In genomic region chr13:114235697-114236096, GRCh38 we compare ENCODE assay signal across 1 cellular context.
TF ChIP-seq lines count a peak whose summit lies in the region.

No MANE protein-coding gene starts in this region.

TF ChIP-seq in H1, 55 proteins besides CTCF, POLR2A, EP300 and RAD21:
- TF ChIP-seq KDM5A (IDR thresholded peaks at IDR 0.05; ENCODE audit: low read length) (no peak), KDM4A (IDR thresholded peaks at IDR 0.05; ENCODE audit: low read depth, low read length, severe bottlenecking) (no peak), SP1 (IDR thresholded peaks at IDR 0.05; ENCODE audit: low read depth, low read length) (no peak), ASH2L (IDR thresholded peaks at IDR 0.05; ENCODE audit: low read length) (no peak), ATF3 (IDR thresholded peaks at IDR 0.05; ENCODE audit: insufficient read depth, low read depth, low read length) (no peak), ZNF274 (IDR thresholded peaks at IDR 0.05; ENCODE audit: borderline replicate concordance, extremely low read depth, low read length) (no peak), BCL11A (IDR thresholded peaks at IDR 0.05; ENCODE audit: low read depth in 2 of 2, low read length in 2 of 2) (no peak)
